31 cellular contexts compared by ENCODE assay signal in genomic region chr4:126965876-126966275, GRCh38.
"Had no signal": no experiment of that assay in that cellular context is flagged by ENCODE, and none has a peak within 500 bp of the region (broad histone marks: within the 10 kb centered on the region; RNA-seq: fewer than 3 reads in every experiment).

No MANE protein-coding gene starts in this region.

- H3K9me3 ChIP-seq: body of pancreas, breast epithelium, colonic mucosa, esophagus squamous epithelium had no signal

- ATAC-seq: activated CD4-positive, CD25-positive, alpha-beta regulatory T cell treated with anti-CD3 and anti-CD28 coated beads, Interleukin-2, amount 50 U/mL, for 24 hours; activated CD8-positive, alpha-beta T cell treated with anti-CD3 and anti-CD28 coated beads for 36 hours; activated T-cell treated with anti-CD3 and anti-CD28 coated beads, Interleukin-2, amount 50 U/mL, for 4 hours; activated T-helper 17 cell treated with anti-CD3 and anti-CD28 coated beads, Interleukin-2, amount 50 U/mL, for 72 hours; body of pancreas; T-helper 17 cell had no signal

- H3K36me3 ChIP-seq: breast epithelium, cardiac muscle cell, colonic mucosa, esophagus squamous epithelium, WERI-Rb-1 had no signal

- H3K4me1 ChIP-seq: body of pancreas, breast epithelium, colonic mucosa, esophagus squamous epithelium had no signal

- H3K36me3 Mint-ChIP-seq: activated naive CD8-positive, alpha-beta T cell had no signal

- H3K4me3 Mint-ChIP-seq: activated B cell treated with CpG ODN at 0.5 μM for 24 hours; activated CD8-positive, alpha-beta T cell treated with anti-CD3 and anti-CD28 coated beads for 36 hours; activated naive CD8-positive, alpha-beta T cell; activated T-cell treated with anti-CD3 and anti-CD28 coated beads, Interleukin-2, amount 50 U/mL, for 4 hours; activated T-helper 17 cell treated with anti-CD3 and anti-CD28 coated beads, Interleukin-2, amount 50 U/mL, for 72 hours; T-helper 17 cell; T-helper 2 cell treated with Interferon-gamma antibody and Interleukin-4, amounts not matched to agents 5 μg/mL and 100 μg/mL, for 36 hours had no signal

- H3K27ac ChIP-seq: body of pancreas, breast epithelium, cardiac muscle cell, colonic mucosa, epithelial cell of prostate, esophagus squamous epithelium, WERI-Rb-1 had no signal

- H3K27ac Mint-ChIP-seq: activated B cell treated with CpG ODN at 0.5 μM for 24 hours; activated CD8-positive, alpha-beta T cell treated with anti-CD3 and anti-CD28 coated beads for 36 hours; activated naive CD8-positive, alpha-beta T cell; activated T-helper 17 cell treated with anti-CD3 and anti-CD28 coated beads, Interleukin-2, amount 50 U/mL, for 72 hours; T-helper 17 cell; T-helper 2 cell treated with Interferon-gamma antibody and Interleukin-4, amounts not matched to agents 5 μg/mL and 100 μg/mL, for 36 hours had no signal

- H3K9me3 Mint-ChIP-seq: activated B cell treated with CpG ODN at 0.5 μM for 24 hours; activated T-cell treated with anti-CD3 and anti-CD28 coated beads, Interleukin-2, amount 50 U/mL, for 4 hours had no signal

- H3K27me3 ChIP-seq: body of pancreas, breast epithelium, cardiac muscle cell, colonic mucosa, esophagus squamous epithelium had no signal

- H3K4me3 ChIP-seq: body of pancreas, breast epithelium, cardiac muscle cell, colonic mucosa, esophagus squamous epithelium had no signal

- DNase-seq: activated B cell treated with CpG ODN at 0.5 μM for 24 hours; activated CD4-positive, alpha-beta T cell treated with anti-CD3 and anti-CD28 coated beads for 48 hours; activated CD4-positive, alpha-beta T cell treated with anti-CD3 and anti-CD28 coated beads, Interleukin-2, amount 50 U/mL, for 1 hour; activated CD4-positive, alpha-beta T cell treated with anti-CD3 and anti-CD28 coated beads, Interleukin-2, amount 50 U/mL, for 48 hours; activated CD8-positive, alpha-beta memory T cell treated with anti-CD3 and anti-CD28 coated beads for 24 hours; activated CD8-positive, alpha-beta T cell treated with anti-CD3 and anti-CD28 coated beads for 36 hours; activated effector memory CD4-positive, alpha-beta T cell treated with Interleukin-2 at 50 U/mL for 16 hours; activated gamma-delta T cell treated with Interleukin-2 at 50 U/mL for 16 hours; activated naive CD4-positive, alpha-beta T cell treated with anti-CD3 and anti-CD28 coated beads, Interleukin-2, amount 50 U/mL, for 16 hours; activated naive CD4-positive, alpha-beta T cell treated with Interleukin-2 at 50 U/mL for 16 hours; activated T-cell treated with anti-CD3 and anti-CD28 coated beads, Interleukin-2, amount 50 U/mL, for 4 hours; aorta; body of pancreas; central memory CD4-positive, alpha-beta T cell; cerebellar nuclear complex; colonic mucosa; effector CD8-positive, alpha-beta T cell; esophagus squamous epithelium; foreskin fibroblast; head of caudate nucleus; T-helper 1 cell; T-helper 17 cell; T1000; WERI-Rb-1 had no signal

- H3K4me1 Mint-ChIP-seq: activated B cell treated with CpG ODN at 0.5 μM for 24 hours; activated T-helper 17 cell treated with anti-CD3 and anti-CD28 coated beads, Interleukin-2, amount 50 U/mL, for 72 hours; T-helper 17 cell had no signal

- H3K27me3 Mint-ChIP-seq: activated B cell treated with CpG ODN at 0.5 μM for 24 hours; activated CD8-positive, alpha-beta T cell treated with anti-CD3 and anti-CD28 coated beads for 36 hours; activated naive CD8-positive, alpha-beta T cell; activated T-helper 17 cell treated with anti-CD3 and anti-CD28 coated beads, Interleukin-2, amount 50 U/mL, for 72 hours; T-helper 17 cell had no signal
